ENCODE assay signal across 19 cellular contexts in genomic region chr6:117456998-117457397, GRCh38. TPM values are rescaled to one million over a fixed set of nuclear protein-coding genes. Genes with fewer than 3 reads are reported as not detected.
DNase-seq lines count a peak whose midpoint lies in the region; ATAC-seq and TF ChIP-seq lines count a peak whose summit lies in the region.
"Had no signal": no experiment of that assay in that cellular context is flagged by ENCODE, and none has a peak within 500 bp of the region (broad histone marks: within the 10 kb centered on the region; RNA-seq: fewer than 3 reads in every experiment).

No MANE protein-coding gene starts in this region.

- H3K9me3 Mint-ChIP-seq in progenitor cell of endocrine pancreas (ENCODE audit: low read depth), result no peaks in the 10 kb centered on the region
- H3K9me3 Mint-ChIP-seq in endothelial cell (ENCODE audit: unreplicated experiment), result no peaks in the 10 kb centered on the region
- H3K9me3 Mint-ChIP-seq: CD4-positive, CD25-positive, alpha-beta regulatory T cell; CD8-positive, alpha-beta T cell had no signal

- TF ChIP-seq CTCF in LNCaP clone FGC (IDR thresholded peaks at IDR 0.05; ENCODE audit: control insufficient read depth, extremely low read depth, insufficient read depth) (0 out of 2 replicates have a peak, but pooled peaks have one; percentile 7), progenitor cell of endocrine pancreas (IDR thresholded peaks at IDR 0.05; ENCODE audit: unreplicated experiment) (no peak), endothelial cell (IDR thresholded peaks at IDR 0.05; ENCODE audit: unreplicated experiment) (no peak)

- intact Hi-C loops in left colon (cut with DNase I, micrococcal nuclease), result loop anchor here (5.0 to 10.0 kb wide), 2 partner anchors 85 to 98 kb away; no protein-coding TSS in a partner anchor

- no peak overlapping the region for H3K27ac ChIP-seq in substantia nigra (ENCODE audit: low read depth, low read length, poor library complexity, severe bottlenecking)
- H3K27ac ChIP-seq: BLaER1, C4-2B, GM23248 had no signal

- H3K27me3 Mint-ChIP-seq in progenitor cell of endocrine pancreas (no peaks in the 10 kb centered on the region), endothelial cell (ENCODE audit: unreplicated experiment) (no peaks in the 10 kb centered on the region)

- H3K27ac Mint-ChIP-seq in progenitor cell of endocrine pancreas (peak overlapping the region; percentile 34), endothelial cell (ENCODE audit: unreplicated experiment) (no peak overlapping the region)
- H3K27ac Mint-ChIP-seq: B cell; CD4-positive, CD25-positive, alpha-beta regulatory T cell; CD8-positive, alpha-beta T cell had no signal

- H3K4me1 Mint-ChIP-seq in progenitor cell of endocrine pancreas (ENCODE audit: low read depth) (peaks cover 8% of the 10 kb centered on the region), endothelial cell (ENCODE audit: unreplicated experiment) (peaks cover 4% of the 10 kb centered on the region)
- H3K4me1 Mint-ChIP-seq: B cell; CD4-positive, CD25-positive, alpha-beta regulatory T cell had no signal

- DNase-seq in LNCaP clone FGC (ENCODE audit: low read depth) (peak; percentile 37), left colon (no peak), progenitor cell of endocrine pancreas (ENCODE audit: low spot score, unreplicated experiment) (no peak), endothelial cell (ENCODE audit: low spot score) (no peak), substantia nigra (lab: John Stamatoyannopoulos, UW) (no peak)
- DNase-seq in stimulated activated CD4-positive, alpha-beta T cell treated with anti-CD3 and anti-CD28 coated beads, Interleukin-4, amount 100 ng/mL, for 24 hours, result no peak
- DNase-seq: Caco-2; CD4-positive, CD25-positive, alpha-beta regulatory T cell; CD8-positive, alpha-beta T cell; DMS153; DND-41; GM23248; H7 had no signal

- ATAC-seq in left colon (peak; percentile 77), GM21576 (IDR thresholded peaks at IDR 0.05; ENCODE audit: unreplicated experiment) (no peak)
- ATAC-seq: CD8-positive, alpha-beta T cell; HCT116 had no signal

- H3K4me3 ChIP-seq in LNCaP clone FGC (ENCODE audit: low read depth, low read length), result no peak overlapping the region
- H3K4me3 ChIP-seq: BLaER1, GM23248 had no signal

- no peak overlapping the region for H3K4me3 Mint-ChIP-seq in progenitor cell of endocrine pancreas (ENCODE audit: low read depth)
- H3K4me3 Mint-ChIP-seq in endothelial cell (ENCODE audit: unreplicated experiment), result no peak overlapping the region
- H3K4me3 Mint-ChIP-seq: B cell; CD4-positive, CD25-positive, alpha-beta regulatory T cell; CD8-positive, alpha-beta T cell had no signal

- H3K36me3 Mint-ChIP-seq in progenitor cell of endocrine pancreas (ENCODE audit: insufficient read depth), result no peaks in the 10 kb centered on the region
- no peaks in the 10 kb centered on the region for H3K36me3 Mint-ChIP-seq in endothelial cell (ENCODE audit: low read depth, unreplicated experiment)
- H3K36me3 Mint-ChIP-seq: CD4-positive, CD25-positive, alpha-beta regulatory T cell; CD8-positive, alpha-beta T cell had no signal

RNA-seq across cellular contexts. Expression of gene DCBLD1, which starts 25.5 kb away (rescaled TPM):
- total RNA-seq in left colon, result 10 to 100 TPM; 14.5 to 17.1 TPM
- 36.1 and 37.4 TPM in 2 replicates for total RNA-seq in progenitor cell of endocrine pancreas
- 203 TPM for total RNA-seq in endothelial cell (ENCODE audit: unreplicated experiment)

RNA-seq across cellular contexts. Expression of gene ROS1, which starts 31.3 kb away (rescaled TPM):
- total RNA-seq in left colon (1 to 10 TPM; 1.7 to 2.6 TPM), progenitor cell of endocrine pancreas (0.14 and 0.22 TPM in 2 replicates), endothelial cell (ENCODE audit: unreplicated experiment) (0.05 TPM)
- total RNA-seq: B cell; CD4-positive, CD25-positive, alpha-beta regulatory T cell; CD8-positive, alpha-beta T cell; H1; H7 had no signal
